11 cellular contexts compared by ENCODE assay signal in genomic region chr11:117470576-117470975, GRCh38.
"Had no signal": no experiment of that assay in that cellular context is flagged by ENCODE, and none has a peak within 500 bp of the region (broad histone marks: within the 10 kb centered on the region; RNA-seq: fewer than 3 reads in every experiment).

No MANE protein-coding gene starts in this region.

- H3K27ac ChIP-seq: GM23248 had no signal

- H3K36me3 ChIP-seq: HAP-1 had no signal

- H3K9ac ChIP-seq: GM23248 had no signal

- H3K9me3 ChIP-seq: HAP-1 had no signal

- H3K4me2 ChIP-seq: GM23338 had no signal

- H2AFZ ChIP-seq: GM23248, GM23338 had no signal

- ATAC-seq: GM23338, HCT116 had no signal

- FAIRE-seq: H1, H54 had no signal

- H3K4me3 ChIP-seq: GM23248, GM23338, HAP-1 had no signal

- H3K4me1 ChIP-seq: HAP-1 had no signal

- DNase-seq: GM23248, GOT3, H7, H9, HCEC 1CT, HFFc6 had no signal
